ENCODE assay signal across 8 cellular contexts in genomic region chr2:197452754-197453122, GRCh38. TPM values are rescaled to one million over a fixed set of nuclear protein-coding genes. Genes with fewer than 3 reads are reported as not detected.
DNase-seq lines count a peak whose midpoint lies in the region; ATAC-seq and TF ChIP-seq lines count a peak whose summit lies in the region.

No MANE protein-coding gene starts in this region.

- ATAC-seq in psoas muscle: no peak
- ATAC-seq in GM21786 (IDR thresholded peaks at IDR 0.05; ENCODE audit: unreplicated experiment): no peak

- no peak for TF ChIP-seq CTCF in fibroblast of lung (conservative IDR thresholded peaks at IDR 0.05 in 1 of 2, IDR thresholded peaks at IDR 0.05 in 1 of 2; ENCODE audit: low read depth in 1 of 2, low read length in 2 of 2)
- no peak for TF ChIP-seq CTCF in psoas muscle (IDR thresholded peaks at IDR 0.05)

- peak overlapping the region; percentile 85 for H2AFZ ChIP-seq in fibroblast of lung (ENCODE audit: low read length)

- H3K79me2 ChIP-seq in fibroblast of lung (ENCODE audit: control insufficient read depth, insufficient read depth, low read length): peaks cover 37% of the 10 kb centered on the region

- 1 to 3% (median 2%) methylated on average over 11 of the region's 11 CpGs for WGBS in psoas muscle, 3 donors

- no peaks in the 10 kb centered on the region for H3K27me3 ChIP-seq in SJSA1 (replicated peaks)
- no peaks in the 10 kb centered on the region for H3K27me3 ChIP-seq in fibroblast of lung (ENCODE audit: control insufficient read depth, insufficient read depth, low read length)
- no peaks in the 10 kb centered on the region for H3K27me3 ChIP-seq in psoas muscle (ENCODE audit: insufficient read depth in 3 of 3, low read length in 2 of 3)

- in situ Hi-C loops in G401 (cut with HindIII; ENCODE audit: low sequenced_read_pairs): no loop called here

- H4K20me1 ChIP-seq in fibroblast of lung (ENCODE audit: control insufficient read depth, extremely low read depth, insufficient read depth, low read length): no peaks in the 10 kb centered on the region

- DNase-seq in SJSA1 (ENCODE audit: low read depth in 1 of 2, low spot score in 2 of 2): no peak
- DNase-seq in fibroblast of lung (ENCODE audit: low read depth in 2 of 2): no peak
- no peak for DNase-seq in psoas muscle
- DNase-seq in NCI-H128 (lab: John Stamatoyannopoulos, UW; ENCODE audit: unreplicated experiment): no peak
- DNase-seq in G401 (ENCODE audit: low spot score): no peak
- no peak for DNase-seq in amygdala (lab: John Stamatoyannopoulos, UW)

- H3K4me2 ChIP-seq in fibroblast of lung (ENCODE audit: extremely low read depth, insufficient read depth, low read length): peak overlapping the region; percentile 98

- H3K9me3 ChIP-seq in ES-I3 (ENCODE audit: control insufficient read depth, insufficient read depth, low read length) (no peaks in the 10 kb centered on the region), SJSA1 (replicated peaks) (no peaks in the 10 kb centered on the region), fibroblast of lung (ENCODE audit: control insufficient read depth, insufficient read depth, low read depth, low read length) (no peaks in the 10 kb centered on the region), psoas muscle (no peaks in the 10 kb centered on the region)

- peak overlapping the region; percentile 80 for H3K27ac ChIP-seq in SJSA1
- peak overlapping the region; percentile 99 for H3K27ac ChIP-seq in fibroblast of lung (ENCODE audit: insufficient read depth, low read length)
- H3K27ac ChIP-seq in psoas muscle: peak overlapping the region; percentile 99

- peak overlapping the region; percentile 81 for H3K4me3 ChIP-seq in SJSA1
- peak overlapping the region; percentile 63 to 82 (median 74) for H3K4me3 ChIP-seq in fibroblast of lung (replicated peaks in 1 of 4; ENCODE audit: control extremely low read depth in 1 of 4, insufficient read depth in 1 of 4, low read depth in 3 of 4, low read length in 4 of 4)
- peak overlapping the region; percentile 78 for H3K4me3 ChIP-seq in psoas muscle

- H3K4me1 ChIP-seq in ES-I3 (ENCODE audit: insufficient read depth, low read length) (peaks cover 4% of the 10 kb centered on the region; the same call in 1 of the 2 replicates), SJSA1 (replicated peaks) (peaks cover 11% of the 10 kb centered on the region), fibroblast of lung (ENCODE audit: control insufficient read depth, extremely low read depth, insufficient read depth, low read length) (peaks cover 3% of the 10 kb centered on the region), psoas muscle (peaks cover 14% of the 10 kb centered on the region)

- H3K9ac ChIP-seq in ES-I3 (ENCODE audit: low read depth, low read length): peak overlapping the region; percentile 70
- H3K9ac ChIP-seq in fibroblast of lung (ENCODE audit: insufficient read depth, low read length): peak overlapping the region; percentile 100

- no peaks in the 10 kb centered on the region for H3K36me3 ChIP-seq in ES-I3 (ENCODE audit: insufficient read depth, low read length)
- H3K36me3 ChIP-seq in SJSA1: peaks cover 10% of the 10 kb centered on the region
- no peaks in the 10 kb centered on the region for H3K36me3 ChIP-seq in fibroblast of lung (ENCODE audit: control insufficient read depth, insufficient read depth, low read length)
- H3K36me3 ChIP-seq in psoas muscle (ENCODE audit: insufficient read depth in 1 of 2, low read depth in 1 of 2): no peaks in the 10 kb centered on the region

- intact Hi-C loops in psoas muscle (cut with DNase I): loop anchor here (1.0 to 2.0 kb wide), 2 partner anchors 17 to 18 kb away; partner anchors contain the start of gene SF3B1 (in 2 of the 2)

RNA-seq across cellular contexts. Expression of gene COQ10B, which starts 0.6 kb away (rescaled TPM):
- total RNA-seq in SJSA1 (2014; rRNA removed; shearing (Covaris generic)): 42.9 and 60.9 TPM in 2 replicates
- 38.8 and 41.9 TPM in 2 replicates for total RNA-seq in fibroblast of lung
- polyA plus RNA-seq in fibroblast of lung: 9.8 and 11.6 TPM in 2 replicates
- 23.9 and 28.0 TPM in 2 replicates for polyA plus RNA-seq in fibroblast of lung (2012)
- 2.2 and 7.8 TPM in 2 replicates for polyA minus RNA-seq in fibroblast of lung (ENCODE audit: low replicate concordance)
- total RNA-seq in psoas muscle: 10 to 100 TPM in 3 of 4 donors, 1 to 10 TPM in 1; 9.9 to 20.2 (median 18.5) TPM
- 10 to 100 TPM; 11.9 to 16.4 (median 14.5) TPM for polyA plus RNA-seq in psoas muscle
- total RNA-seq in G401 (2014; rRNA removed; shearing (Covaris generic)): 39.4 and 61.2 TPM in 2 replicates

RNA-seq across cellular contexts. Expression of gene SF3B1, which starts 17.9 kb away (rescaled TPM):
- 157 and 250 TPM in 2 replicates for total RNA-seq in SJSA1 (2014; rRNA removed; shearing (Covaris generic))
- total RNA-seq in fibroblast of lung (152 and 195 TPM in 2 replicates), psoas muscle (100 to 1,000 TPM; 112 to 162 (median 142) TPM)
- polyA plus RNA-seq in fibroblast of lung (425 and 509 TPM in 2 replicates), psoas muscle (100 to 1,000 TPM in 2 of 3 donors, 10 to 100 TPM in 1; 89.2 to 137 (median 116) TPM)
- 163 and 191 TPM in 2 replicates for polyA plus RNA-seq in fibroblast of lung (2012)
- 120 and 143 TPM in 2 replicates for polyA minus RNA-seq in fibroblast of lung (ENCODE audit: low replicate concordance)
- total RNA-seq in G401 (2014; rRNA removed; shearing (Covaris generic)): 199 and 255 TPM in 2 replicates

RNA-seq across cellular contexts. Expression of gene HSPD1, which starts 46.9 kb away (rescaled TPM):
- total RNA-seq in SJSA1 (2014; rRNA removed; shearing (Covaris generic)): 379 and 468 TPM in 2 replicates
- 198 and 214 TPM in 2 replicates for total RNA-seq in fibroblast of lung
- polyA plus RNA-seq in fibroblast of lung: 175 and 258 TPM in 2 replicates
- polyA plus RNA-seq in fibroblast of lung (2012): 159 and 258 TPM in 2 replicates
- polyA minus RNA-seq in fibroblast of lung (ENCODE audit: low replicate concordance): 74.5 and 119 TPM in 2 replicates
- total RNA-seq in psoas muscle: 100 to 1,000 TPM; 167 to 252 (median 192) TPM
- polyA plus RNA-seq in psoas muscle: 100 to 1,000 TPM; 188 to 468 (median 240) TPM
- 108 and 158 TPM in 2 replicates for total RNA-seq in G401 (2014; rRNA removed; shearing (Covaris generic))

RNA-seq across cellular contexts. Expression of gene HSPE1, which starts 47.4 kb away (rescaled TPM):
- total RNA-seq in SJSA1 (2014; rRNA removed; shearing (Covaris generic)): 328 and 363 TPM in 2 replicates
- 87.0 and 92.2 TPM in 2 replicates for total RNA-seq in fibroblast of lung
- polyA plus RNA-seq in fibroblast of lung: 147 and 240 TPM in 2 replicates
- polyA plus RNA-seq in fibroblast of lung (2012): 176 and 219 TPM in 2 replicates
- polyA minus RNA-seq in fibroblast of lung (ENCODE audit: low replicate concordance): 0.82 TPM in 1 of 2 replicates, not detected in the other
- 100 to 1,000 TPM in 3 of 4 donors, 10 to 100 TPM in 1; 87.4 to 120 (median 112) TPM for total RNA-seq in psoas muscle
- 100 to 1,000 TPM; 155 to 304 (median 197) TPM for polyA plus RNA-seq in psoas muscle
- total RNA-seq in G401 (2014; rRNA removed; shearing (Covaris generic)): 163 and 218 TPM in 2 replicates
